ENCODE assay signal across 1 cellular context in genomic region chr7:157805716-157806115, GRCh38.
TF ChIP-seq lines count a peak whose summit lies in the region.

No MANE protein-coding gene starts in this region.

TF ChIP-seq in H1, 55 proteins besides CTCF, POLR2A, EP300 and RAD21:
- TF ChIP-seq EZH2 (IDR thresholded peaks at IDR 0.05; ENCODE audit: low read depth, low read length, severe bottlenecking) (no peak), SIRT6 (IDR thresholded peaks at IDR 0.05; ENCODE audit: low read length) (no peak), BACH1 (IDR thresholded peaks at IDR 0.05; ENCODE audit: low read length) (no peak), GTF2F1 (IDR thresholded peaks at IDR 0.05; ENCODE audit: borderline replicate concordance, low read depth, low read length) (no peak), EGR1 (IDR thresholded peaks at IDR 0.05; ENCODE audit: borderline replicate concordance, low read depth, low read length) (no peak), ASH2L (IDR thresholded peaks at IDR 0.05; ENCODE audit: low read length) (no peak), USF2 (IDR thresholded peaks at IDR 0.05; ENCODE audit: low read length) (no peak), SP1 (IDR thresholded peaks at IDR 0.05; ENCODE audit: low read depth, low read length) (no peak), RBBP5 (IDR thresholded peaks at IDR 0.05; ENCODE audit: borderline replicate concordance, low read depth, low read length) (no peak), TCF12 (IDR thresholded peaks at IDR 0.05; ENCODE audit: low read depth, low read length) (no peak), JUN (IDR thresholded peaks at IDR 0.05; ENCODE audit: low read depth, low read length) (no peak), TAF1 (IDR thresholded peaks at IDR 0.05; ENCODE audit: low read depth, low read length) (no peak), SIN3A (conservative IDR thresholded peaks at IDR 0.05 in 1 of 2, IDR thresholded peaks at IDR 0.05 in 1 of 2; ENCODE audit: low read depth in 1 of 2, low read length in 2 of 2) (no peak), SIX5 (IDR thresholded peaks at IDR 0.05; ENCODE audit: low read depth, low read length) (no peak)
- TF ChIP-seq, protein P1, sequence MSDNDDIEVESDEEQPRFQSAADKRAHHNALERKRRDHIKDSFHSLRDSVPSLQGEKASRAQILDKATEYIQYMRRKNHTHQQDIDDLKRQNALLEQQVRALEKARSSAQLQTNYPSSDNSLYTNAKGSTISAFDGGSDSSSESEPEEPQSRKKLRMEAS (IDR thresholded peaks at IDR 0.05), result no peak
